Comparison of ENCODE assay signal across 12 cellular contexts in genomic region chr2:84800194-84800805, GRCh38.
DNase-seq lines count a peak whose midpoint lies in the region; ATAC-seq and TF ChIP-seq lines count a peak whose summit lies in the region.
"Had no signal": no experiment of that assay in that cellular context is flagged by ENCODE, and none has a peak within 500 bp of the region (broad histone marks: within the 10 kb centered on the region; RNA-seq: fewer than 3 reads in every experiment).

No MANE protein-coding gene starts in this region.

- in situ Hi-C loops in gastrocnemius medialis (cut with MboI; ENCODE audit: low sequenced_read_pairs in 4 of 4), result no loop called here

- peak; percentile 89 for ATAC-seq in GM18511 (IDR thresholded peaks at IDR 0.05; ENCODE audit: unreplicated experiment)
- peak; percentile 88 for ATAC-seq in GM21360 (IDR thresholded peaks at IDR 0.05; ENCODE audit: unreplicated experiment)
- peak; percentile 88 for ATAC-seq in HG03064 (IDR thresholded peaks at IDR 0.05; ENCODE audit: low read depth, unreplicated experiment)
- no peak for ATAC-seq in activated naive CD8-positive, alpha-beta T cell treated with anti-CD3 and anti-CD28 coated beads, Interleukin-2, amount 50 U/mL, for 24 hours
- ATAC-seq in gastrocnemius medialis, result no peak

- no peaks in the 10 kb centered on the region for H3K27me3 Mint-ChIP-seq in activated naive CD8-positive, alpha-beta T cell treated with anti-CD3 and anti-CD28 coated beads, Interleukin-2, amount 50 U/mL, for 24 hours

- intact Hi-C loops in gastrocnemius medialis (cut with DNase I; ENCODE audit: low total_unique reads), result no loop called here

- H3K36me3 Mint-ChIP-seq in activated naive CD8-positive, alpha-beta T cell treated with anti-CD3 and anti-CD28 coated beads, Interleukin-2, amount 50 U/mL, for 24 hours (ENCODE audit: low read depth), result peaks cover 3% of the 10 kb centered on the region

- no peaks in the 10 kb centered on the region for H3K79me2 ChIP-seq in mesendoderm (ENCODE audit: control insufficient read depth, insufficient read depth, low read length)

- no peak overlapping the region for H3K18ac ChIP-seq in mesendoderm (ENCODE audit: low read length)

- no peak overlapping the region for H4K5ac ChIP-seq in mesendoderm (ENCODE audit: low read length)

- no peak overlapping the region for H3K4me2 ChIP-seq in mesendoderm (ENCODE audit: low read length)

- H3K27ac ChIP-seq in mesendoderm (ENCODE audit: low read depth, low read length) (no peak overlapping the region), gastrocnemius medialis (no peak overlapping the region)

- WGBS in mesendoderm (ENCODE audit: extremely low coverage, insufficient coverage, low lambda C conversion rate), result no CpG with 5 or more reads among the region's 1 CpG

- H3K36me3 ChIP-seq in mesendoderm (ENCODE audit: control insufficient read depth, insufficient read depth, low read length) (no peaks in the 10 kb centered on the region), gastrocnemius medialis (no peaks in the 10 kb centered on the region)

- no peak for TF ChIP-seq POLR2A in gastrocnemius medialis (IDR thresholded peaks at IDR 0.05)

- no peak overlapping the region for H2AK5ac ChIP-seq in mesendoderm (ENCODE audit: low read length)

- no peaks in the 10 kb centered on the region for H3K79me1 ChIP-seq in mesendoderm (ENCODE audit: low read length)

- no peak overlapping the region for H3K23ac ChIP-seq in mesendoderm (ENCODE audit: low read length)

- H4K8ac ChIP-seq in mesendoderm (ENCODE audit: low read depth, low read length), result no peak overlapping the region

- no peak overlapping the region for H2BK5ac ChIP-seq in mesendoderm (ENCODE audit: low read length)

- H3K4me3 Mint-ChIP-seq in activated naive CD8-positive, alpha-beta T cell treated with anti-CD3 and anti-CD28 coated beads, Interleukin-2, amount 50 U/mL, for 24 hours, result peak overlapping the region; percentile 4

- no peak overlapping the region for H3K4ac ChIP-seq in mesendoderm (ENCODE audit: low read depth, low read length)

- H3K9me3 Mint-ChIP-seq in activated naive CD8-positive, alpha-beta T cell treated with anti-CD3 and anti-CD28 coated beads, Interleukin-2, amount 50 U/mL, for 24 hours, result peaks cover 4% of the 10 kb centered on the region

- no peak overlapping the region for H2BK15ac ChIP-seq in mesendoderm (replicated peaks; ENCODE audit: low read depth)

- no peak overlapping the region for H3K9ac ChIP-seq in mesendoderm (ENCODE audit: low read length)

- no peak overlapping the region for H3K56ac ChIP-seq in mesendoderm (ENCODE audit: low read length)

- H2BK120ac ChIP-seq in mesendoderm (ENCODE audit: low read depth, low read length), result no peak overlapping the region

- H3K27ac Mint-ChIP-seq in activated naive CD8-positive, alpha-beta T cell treated with anti-CD3 and anti-CD28 coated beads, Interleukin-2, amount 50 U/mL, for 24 hours, result peak overlapping the region; percentile 20
- H3K27ac Mint-ChIP-seq: IgD-negative memory B cell had no signal

- H3K4me1 Mint-ChIP-seq in activated naive CD8-positive, alpha-beta T cell treated with anti-CD3 and anti-CD28 coated beads, Interleukin-2, amount 50 U/mL, for 24 hours, result peaks cover 14% of the 10 kb centered on the region

- DNase-seq in activated naive CD8-positive, alpha-beta T cell treated with anti-CD3 and anti-CD28 coated beads, Interleukin-2, amount 50 U/mL, for 24 hours, result no peak
- DNase-seq in mesendoderm, result no peak
- no peak for DNase-seq in A172 (ENCODE audit: low spot score)
- DNase-seq in NCI-H526 (lab: John Stamatoyannopoulos, UW), result no peak
- DNase-seq in gastrocnemius medialis, result no peak
- DNase-seq: activated CD8-positive, alpha-beta memory T cell treated with anti-CD3 and anti-CD28 coated beads, Interleukin-2, amount 50 U/mL, for 4 hours; cerebellar nuclear complex; posterior cingulate gyrus had no signal

- H3K4me1 ChIP-seq in mesendoderm (ENCODE audit: control insufficient read depth, low read depth, low read length) (no peaks in the 10 kb centered on the region), gastrocnemius medialis (no peaks in the 10 kb centered on the region)

- TF ChIP-seq CTCF in gastrocnemius medialis (IDR thresholded peaks at IDR 0.05 in 4 of 5, conservative IDR thresholded peaks at IDR 0.05 in 1 of 5), result no peak

- H3K27me3 ChIP-seq in mesendoderm (ENCODE audit: insufficient read depth, low read length, poor library complexity), result no peaks in the 10 kb centered on the region
- no peaks in the 10 kb centered on the region for H3K27me3 ChIP-seq in gastrocnemius medialis

- H3K4me3 ChIP-seq in mesendoderm (ENCODE audit: low read length), result no peak overlapping the region
- no peak overlapping the region for H3K4me3 ChIP-seq in gastrocnemius medialis

- H3K9me3 ChIP-seq in gastrocnemius medialis, result no peaks in the 10 kb centered on the region

Comparison
In these comparisons a context has a peak if more than half of its experiments do, and no peak if none do; other contexts are left out.
1. ATAC-seq: peak in GM18511 (single experiment), GM21360 (single experiment) and HG03064 (single experiment); none in activated naive CD8-positive, alpha-beta T cell treated with anti-CD3 and anti-CD28 coated beads, Interleukin-2, amount 50 U/mL, for 24 hours (single experiment) and gastrocnemius medialis (0 of 2).